25 cellular contexts compared by ENCODE assay signal in the genomic region with DNA sequence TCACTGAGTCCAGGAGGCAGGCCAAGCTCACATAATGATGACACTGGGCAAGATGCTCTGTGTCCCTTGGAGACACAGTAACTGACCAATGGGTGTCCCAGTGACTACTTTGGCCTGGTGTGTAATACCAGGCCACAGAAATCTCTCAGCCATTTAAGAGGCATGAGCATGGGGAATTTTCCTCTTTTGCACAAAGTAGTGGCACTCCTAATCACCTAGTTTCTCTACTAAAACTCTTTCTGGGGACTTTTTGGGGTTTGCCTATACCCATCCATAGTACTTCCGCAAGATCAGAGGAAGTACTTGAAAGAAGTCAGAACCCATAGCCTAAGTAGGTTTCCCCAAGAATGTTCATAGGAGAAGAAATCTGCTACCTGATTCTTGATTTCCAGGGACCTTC.
A peak's percentile ranks its signal among the peaks of the same experiment; 100 is the strongest.
DNase-seq lines count a peak whose midpoint lies in the region; ATAC-seq, FAIRE-seq and TF ChIP-seq lines count a peak whose summit lies in the region.
"Had no signal": no experiment of that assay in that cellular context is flagged by ENCODE, and none has a peak within 500 bp of the region (broad histone marks: within the 10 kb centered on the region; RNA-seq: fewer than 3 reads in every experiment).

No MANE protein-coding gene starts in this region.

- ATAC-seq in HG02759 (IDR thresholded peaks at IDR 0.05; ENCODE audit: unreplicated experiment) (peak; percentile 47), HG03135 (IDR thresholded peaks at IDR 0.05; ENCODE audit: unreplicated experiment) (no peak)
- no peak for ATAC-seq in stimulated activated memory B cell treated with anti-CD40 and anti-IgM and Interleukin-4, amounts not matched to agents 10 μg/mL and 1 μg/mL and 100 μg/mL, for 72 hours
- ATAC-seq: T-cell had no signal

- H3K27me3 Mint-ChIP-seq in stimulated activated memory B cell treated with anti-CD40 and anti-IgM and Interleukin-4, amounts not matched to agents 10 μg/mL and 1 μg/mL and 100 μg/mL, for 72 hours: no peaks in the 10 kb centered on the region
- H3K27me3 Mint-ChIP-seq: CD8-positive, alpha-beta memory T cell; T-cell had no signal

- FAIRE-seq in GM19239 (lab: Jason Lieb, UNC): peak; percentile 55
- FAIRE-seq: H1 had no signal

- no peak for TF ChIP-seq CTCF in GM10266 (IDR thresholded peaks at IDR 0.05; ENCODE audit: control insufficient read depth, insufficient read depth, low read depth, missing control alignments)

- H3K9me3 Mint-ChIP-seq in stimulated activated memory B cell treated with anti-CD40 and anti-IgM and Interleukin-4, amounts not matched to agents 10 μg/mL and 1 μg/mL and 100 μg/mL, for 72 hours: no peaks in the 10 kb centered on the region
- H3K9me3 Mint-ChIP-seq: CD8-positive, alpha-beta memory T cell; T-cell had no signal

- no peak overlapping the region for H3K4me3 Mint-ChIP-seq in stimulated activated memory B cell treated with anti-CD40 and anti-IgM and Interleukin-4, amounts not matched to agents 10 μg/mL and 1 μg/mL and 100 μg/mL, for 72 hours
- H3K4me3 Mint-ChIP-seq: CD14-positive monocyte, T-cell had no signal

- peaks cover 22% of the 10 kb centered on the region for H3K36me3 Mint-ChIP-seq in stimulated activated memory B cell treated with anti-CD40 and anti-IgM and Interleukin-4, amounts not matched to agents 10 μg/mL and 1 μg/mL and 100 μg/mL, for 72 hours

- peaks cover 24% of the 10 kb centered on the region for H3K4me1 Mint-ChIP-seq in stimulated activated memory B cell treated with anti-CD40 and anti-IgM and Interleukin-4, amounts not matched to agents 10 μg/mL and 1 μg/mL and 100 μg/mL, for 72 hours
- H3K4me1 Mint-ChIP-seq: T-cell had no signal

- H3K27ac Mint-ChIP-seq in stimulated activated memory B cell treated with anti-CD40 and anti-IgM and Interleukin-4, amounts not matched to agents 10 μg/mL and 1 μg/mL and 100 μg/mL, for 72 hours: peak overlapping the region; percentile 19
- H3K27ac Mint-ChIP-seq: CD14-positive monocyte; CD8-positive, alpha-beta memory T cell; T-cell had no signal

- DNase-seq in GM10266 (ENCODE audit: extremely low spot score): peak; percentile 22
- DNase-seq in GM19239 (ENCODE audit: insufficient read length, low spot score): no peak
- no peak for DNase-seq in superior temporal gyrus (ENCODE audit: extremely low spot score)
- no peak for DNase-seq in NCI-H1694 treated with DMSO at 0.1 percent for 48 hours (lab: John Stamatoyannopoulos, UW)
- DNase-seq: 8988T; ACHN; BE2C; CD8-positive, alpha-beta memory T cell; DND-41; HCEC 1CT; NCI-H1048; NCI-H1417; NCI-H1694; NCI-H2081; NCI-H226; NCI-H510A; NCI-H69; Right ventricle myocardium superior; RPMI8226; T-cell had no signal
